17 cellular contexts compared by ENCODE assay signal in the genomic region with DNA sequence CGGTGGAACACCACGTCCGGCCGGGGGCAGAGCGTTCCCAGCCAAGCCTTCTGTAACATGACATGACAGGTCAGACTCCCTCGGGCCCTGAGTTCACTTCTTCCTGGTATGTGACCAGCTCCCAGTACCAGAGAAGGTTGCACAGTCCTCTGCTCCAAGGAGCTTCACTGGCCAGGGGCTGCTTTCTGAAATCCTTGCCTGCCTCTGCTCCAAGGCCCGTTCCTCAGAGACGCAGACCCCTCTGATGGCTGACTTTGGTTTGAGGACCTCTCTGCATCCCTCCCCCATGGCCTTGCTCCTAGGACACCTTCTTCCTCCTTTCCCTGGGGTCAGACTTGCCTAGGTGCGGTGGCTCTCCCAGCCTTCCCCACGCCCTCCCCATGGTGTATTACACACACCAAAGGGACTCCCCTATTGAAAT. TPM values are rescaled to one million over a fixed set of nuclear protein-coding genes. Genes with fewer than 3 reads are reported as not detected.
DNase-seq lines count a peak whose midpoint lies in the region; ATAC-seq and TF ChIP-seq lines count a peak whose summit lies in the region.
"Had no signal": no experiment of that assay in that cellular context is flagged by ENCODE, and none has a peak within 500 bp of the region (broad histone marks: within the 10 kb centered on the region; RNA-seq: fewer than 3 reads in every experiment).

No MANE protein-coding gene starts in this region.

- no peaks in the 10 kb centered on the region for H3K9me3 Mint-ChIP-seq in activated CD4-positive, alpha-beta T cell treated with anti-CD3 and anti-CD28 coated beads, Interleukin-2, amount 10 ng/mL, durations not matched to agents 7 days and 5 days
- no peaks in the 10 kb centered on the region for H3K9me3 Mint-ChIP-seq in WTC11

- H3K4me3 ChIP-seq in parathyroid adenoma (ENCODE audit: low read depth, low read length) = no peak overlapping the region
- no peak overlapping the region for H3K4me3 ChIP-seq in effector memory CD4-positive, alpha-beta T cell (ENCODE audit: insufficient read depth, low read depth, low read length, poor library complexity, severe bottlenecking)
- H3K4me3 ChIP-seq: uterus had no signal

- H3K79me2 ChIP-seq in parathyroid adenoma = no peaks in the 10 kb centered on the region

- DNase-seq in activated CD4-positive, alpha-beta T cell treated with anti-CD3 and anti-CD28 coated beads, Interleukin-2, amount 10 ng/mL, durations not matched to agents 7 days and 5 days = no peak
- no peak for DNase-seq in activated CD4-positive, alpha-beta T cell treated with anti-CD3 and anti-CD28 coated beads for 48 hours
- DNase-seq in WTC11 (ENCODE audit: low spot score) = no peak
- no peak for DNase-seq in effector memory CD4-positive, alpha-beta T cell
- DNase-seq: DMS53; H7; NCI-H1436 treated with DMSO at 0.1 percent for 48 hours; NCI-H526; SHP77 treated with DMSO at 0.1 percent for 48 hours; stimulated activated CD8-positive, alpha-beta memory T cell treated with anti-CD3 and anti-CD28 coated beads, Interleukin-4, amount 100 ng/mL, for 48 hours; uterus had no signal

- peaks cover 4% of the 10 kb centered on the region for H3K27me3 Mint-ChIP-seq in activated CD4-positive, alpha-beta T cell treated with anti-CD3 and anti-CD28 coated beads, Interleukin-2, amount 10 ng/mL, durations not matched to agents 7 days and 5 days
- H3K27me3 Mint-ChIP-seq in WTC11 (ENCODE audit: low read depth) = peaks cover 12% of the 10 kb centered on the region

- peak overlapping the region; percentile 99 for H3K4me2 ChIP-seq in parathyroid adenoma (ENCODE audit: low read length)

- H3K4me1 Mint-ChIP-seq in activated CD4-positive, alpha-beta T cell treated with anti-CD3 and anti-CD28 coated beads, Interleukin-2, amount 10 ng/mL, durations not matched to agents 7 days and 5 days = peaks cover 31% of the 10 kb centered on the region
- peaks cover 17% of the 10 kb centered on the region for H3K4me1 Mint-ChIP-seq in WTC11

- no peaks in the 10 kb centered on the region for H3K36me3 Mint-ChIP-seq in activated CD4-positive, alpha-beta T cell treated with anti-CD3 and anti-CD28 coated beads, Interleukin-2, amount 10 ng/mL, durations not matched to agents 7 days and 5 days (ENCODE audit: low read depth)
- H3K36me3 Mint-ChIP-seq in WTC11 = no peaks in the 10 kb centered on the region

- ATAC-seq in WTC11 = no peak
- ATAC-seq in esophagus mucosa = peak; percentile 19
- no peak for ATAC-seq in HG03342 (IDR thresholded peaks at IDR 0.05; ENCODE audit: unreplicated experiment)
- ATAC-seq in HG03045 (IDR thresholded peaks at IDR 0.05; ENCODE audit: unreplicated experiment) = no peak
- ATAC-seq: GM12878 had no signal

- TF ChIP-seq CTCF in WTC11 (IDR thresholded peaks at IDR 0.05) = no peak
- TF ChIP-seq CTCF in parathyroid adenoma (IDR thresholded peaks at IDR 0.05) = no peak

- no peaks in the 10 kb centered on the region for H3K27me3 ChIP-seq in parathyroid adenoma (ENCODE audit: control insufficient read depth, insufficient read depth, low read length)
- H3K27me3 ChIP-seq in effector memory CD4-positive, alpha-beta T cell (replicated peaks; ENCODE audit: control insufficient read depth, insufficient read depth, low read length, poor library complexity, severe bottlenecking) = no peaks in the 10 kb centered on the region
- H3K27me3 ChIP-seq: uterus had no signal

- no peak overlapping the region for H3K9ac ChIP-seq in parathyroid adenoma

- peak overlapping the region; percentile 10 for H3K4me3 Mint-ChIP-seq in activated CD4-positive, alpha-beta T cell treated with anti-CD3 and anti-CD28 coated beads, Interleukin-2, amount 10 ng/mL, durations not matched to agents 7 days and 5 days
- H3K4me3 Mint-ChIP-seq in WTC11 = peak overlapping the region; percentile 92; the same call in 1 of the 2 replicates

- CTCF ChIA-PET in activated CD4-positive, alpha-beta T cell treated with anti-CD3 and anti-CD28 coated beads, Interleukin-2, amount 10 ng/mL, durations not matched to agents 7 days and 5 days (lab: Charles Lee) = interaction anchor here (0.6 to 0.8 kb wide), 3 partner anchors 9 to 73 kb away, joined by 3 to 5 read pairs (median 3); no protein-coding TSS in a partner anchor
- CTCF ChIA-PET in WTC11 (lab: Charles Lee) = interaction anchor here (0.6 kb wide), 1 partner anchor 97 kb away, joined by 3 read pairs; no protein-coding TSS in a partner anchor

- no peaks in the 10 kb centered on the region for H3K9me3 ChIP-seq in parathyroid adenoma (ENCODE audit: control insufficient read depth, low read length)
- H3K9me3 ChIP-seq in effector memory CD4-positive, alpha-beta T cell (ENCODE audit: control insufficient read depth, low read length) = no peaks in the 10 kb centered on the region
- H3K9me3 ChIP-seq: neutrophil, uterus had no signal

- no peak overlapping the region for H3K27ac ChIP-seq in parathyroid adenoma
- no peak overlapping the region for H3K27ac ChIP-seq in effector memory CD4-positive, alpha-beta T cell (ENCODE audit: insufficient read depth, low read length, poor library complexity, severe bottlenecking)
- H3K27ac ChIP-seq: neutrophil, uterus had no signal

- H3K36me3 ChIP-seq in parathyroid adenoma (ENCODE audit: control insufficient read depth, insufficient read depth, low read length) = no peaks in the 10 kb centered on the region
- H3K36me3 ChIP-seq in effector memory CD4-positive, alpha-beta T cell (ENCODE audit: control insufficient read depth, insufficient read depth, low read length) = no peaks in the 10 kb centered on the region
- H3K36me3 ChIP-seq: neutrophil, uterus had no signal

- H2AFZ ChIP-seq in parathyroid adenoma = no peak overlapping the region

- POLR2A ChIA-PET in activated CD4-positive, alpha-beta T cell treated with anti-CD3 and anti-CD28 coated beads, Interleukin-2, amount 10 ng/mL, durations not matched to agents 7 days and 5 days (lab: Charles Lee) = no interaction called here
- POLR2A ChIA-PET in WTC11 (lab: Charles Lee) = no interaction called here

- H3K4me1 ChIP-seq in parathyroid adenoma = peaks cover 5% of the 10 kb centered on the region
- peaks cover 19% of the 10 kb centered on the region for H3K4me1 ChIP-seq in effector memory CD4-positive, alpha-beta T cell (ENCODE audit: control insufficient read depth, insufficient read depth, low read length, poor library complexity, severe bottlenecking)
- H3K4me1 ChIP-seq: uterus had no signal

- no peak overlapping the region for H3K27ac Mint-ChIP-seq in activated CD4-positive, alpha-beta T cell treated with anti-CD3 and anti-CD28 coated beads, Interleukin-2, amount 10 ng/mL, durations not matched to agents 7 days and 5 days
- 0 out of 2 replicates have a peak overlapping the region, but pooled peaks have one; percentile 9 for H3K27ac Mint-ChIP-seq in WTC11

TF ChIP-seq in WTC11, 78 proteins besides CTCF, POLR2A, EP300 and RAD21:
- no peak for TF ChIP-seq KAT7 (CRISPR knock-in tag; IDR thresholded peaks at IDR 0.05; ENCODE audit: borderline replicate concordance)
- TF ChIP-seq ESRRA (CRISPR knock-in tag; IDR thresholded peaks at IDR 0.05; ENCODE audit: borderline replicate concordance) = no peak
- TF ChIP-seq ZNF416 (CRISPR knock-in tag; IDR thresholded peaks at IDR 0.05) = no peak
- TF ChIP-seq, protein P1, sequence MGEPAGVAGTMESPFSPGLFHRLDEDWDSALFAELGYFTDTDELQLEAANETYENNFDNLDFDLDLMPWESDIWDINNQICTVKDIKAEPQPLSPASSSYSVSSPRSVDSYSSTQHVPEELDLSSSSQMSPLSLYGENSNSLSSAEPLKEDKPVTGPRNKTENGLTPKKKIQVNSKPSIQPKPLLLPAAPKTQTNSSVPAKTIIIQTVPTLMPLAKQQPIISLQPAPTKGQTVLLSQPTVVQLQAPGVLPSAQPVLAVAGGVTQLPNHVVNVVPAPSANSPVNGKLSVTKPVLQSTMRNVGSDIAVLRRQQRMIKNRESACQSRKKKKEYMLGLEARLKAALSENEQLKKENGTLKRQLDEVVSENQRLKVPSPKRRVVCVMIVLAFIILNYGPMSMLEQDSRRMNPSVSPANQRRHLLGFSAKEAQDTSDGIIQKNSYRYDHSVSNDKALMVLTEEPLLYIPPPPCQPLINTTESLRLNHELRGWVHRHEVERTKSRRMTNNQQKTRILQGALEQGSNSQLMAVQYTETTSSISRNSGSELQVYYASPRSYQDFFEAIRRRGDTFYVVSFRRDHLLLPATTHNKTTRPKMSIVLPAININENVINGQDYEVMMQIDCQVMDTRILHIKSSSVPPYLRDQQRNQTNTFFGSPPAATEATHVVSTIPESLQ (CRISPR knock-in tag; IDR thresholded peaks at IDR 0.05) = no peak
- no peak for TF ChIP-seq CREM (CRISPR knock-in tag; IDR thresholded peaks at IDR 0.05)

RNA-seq across cellular contexts. Expression of a gene that starts 1.7 kb away (rescaled TPM):
- total RNA-seq in activated CD4-positive, alpha-beta T cell treated with anti-CD3 and anti-CD28 coated beads, Interleukin-2, amount 10 ng/mL, durations not matched to agents 7 days and 5 days = 10 to 100 TPM; 14.7 to 16.3 TPM
- total RNA-seq in WTC11 (2021) (91.6 to 97.7 TPM (median 93.9 TPM) in 3 replicates), esophagus mucosa (13.2 TPM)

RNA-seq across cellular contexts. Expression of a gene that starts 43.9 kb away (rescaled TPM):
- 100 to 1,000 TPM; 148 to 157 TPM for total RNA-seq in activated CD4-positive, alpha-beta T cell treated with anti-CD3 and anti-CD28 coated beads, Interleukin-2, amount 10 ng/mL, durations not matched to agents 7 days and 5 days
- total RNA-seq in WTC11 (2021) (142 to 160 TPM (median 142 TPM) in 3 replicates), esophagus mucosa (93.3 TPM)
